In genomic region chr2:67037655-67038054, GRCh38 we compare ENCODE assay signal across 17 cellular contexts.
DNase-seq lines count a peak whose midpoint lies in the region; ATAC-seq and TF ChIP-seq lines count a peak whose summit lies in the region.
"Had no signal": no experiment of that assay in that cellular context is flagged by ENCODE, and none has a peak within 500 bp of the region (broad histone marks: within the 10 kb centered on the region; RNA-seq: fewer than 3 reads in every experiment).

No MANE protein-coding gene starts in this region.

- DNase-seq in COR-L47 (lab: John Stamatoyannopoulos, UW) = peak; percentile 76
- DNase-seq in NCI-H1092 treated with DMSO at 0.1 percent for 48 hours (lab: John Stamatoyannopoulos, UW) = peak; percentile 8
- DNase-seq in NCI-H510A treated with DMSO at 0.1 percent for 48 hours (lab: John Stamatoyannopoulos, UW) = peak; percentile 79
- DNase-seq in left kidney (ENCODE audit: low read depth, low spot score) = peak; percentile 97
- no peak for DNase-seq in sigmoid colon
- no peak for DNase-seq in activated CD8-positive, alpha-beta memory T cell treated with anti-CD3 and anti-CD28 coated beads for 24 hours
- DNase-seq: activated CD4-positive, CD25-positive, alpha-beta regulatory T cell; activated CD8-positive, alpha-beta memory T cell treated with anti-CD3 and anti-CD28 coated beads, Interleukin-2, amount 10 ng/mL, durations not matched to agents 7 days and 5 days; activated naive CD4-positive, alpha-beta T cell treated with Interleukin-2 at 50 U/mL for 16 hours; CD8-positive, alpha-beta memory T cell; dorsolateral prefrontal cortex; hippocampal formation; left ventricle myocardium inferior; posterior cingulate gyrus; T-helper 17 cell had no signal

- TF ChIP-seq EP300 in sigmoid colon (IDR thresholded peaks at IDR 0.05) = no peak

- ATAC-seq in HG03521 (IDR thresholded peaks at IDR 0.05; ENCODE audit: unreplicated experiment) (no peak), HG03108 (IDR thresholded peaks at IDR 0.05; ENCODE audit: unreplicated experiment) (no peak)
- ATAC-seq: activated CD8-positive, alpha-beta memory T cell treated with anti-CD3 and anti-CD28 coated beads, Interleukin-2, amount 10 ng/mL, durations not matched to agents 7 days and 5 days; T-helper 17 cell had no signal

- peaks cover 0 to 27% (median 2%) of the 10 kb centered on the region in 4 donors for H3K4me1 ChIP-seq in sigmoid colon
- H3K4me1 ChIP-seq: left ventricle myocardium inferior had no signal

- H3K36me3 ChIP-seq in sigmoid colon = no peaks in the 10 kb centered on the region
- H3K36me3 ChIP-seq: left ventricle myocardium inferior had no signal

- TF ChIP-seq POLR2A in sigmoid colon (IDR thresholded peaks at IDR 0.05) = no peak

- H3K27me3 ChIP-seq in sigmoid colon = no peaks in the 10 kb centered on the region

- H3K4me3 ChIP-seq in sigmoid colon = no peak overlapping the region
- H3K4me3 ChIP-seq: dorsolateral prefrontal cortex, left ventricle myocardium inferior had no signal

- H3K27ac ChIP-seq in sigmoid colon = peak overlapping the region in 1 of 4 donors; percentile 22
- H3K27ac ChIP-seq: dorsolateral prefrontal cortex, left ventricle myocardium inferior had no signal

- intact Hi-C loops in sigmoid colon (cut with DNase I) = no loop called here

- 19 to 66% methylated on average over 8 of the region's 8 CpGs for WGBS in sigmoid colon, 2 donors

- no peaks in the 10 kb centered on the region for H3K9me3 ChIP-seq in sigmoid colon
- H3K9me3 ChIP-seq: left ventricle myocardium inferior had no signal

- no peak for TF ChIP-seq CTCF in sigmoid colon (IDR thresholded peaks at IDR 0.05)

Comparison
In these comparisons a context has a peak if more than half of its experiments do, and no peak if none do; other contexts are left out.
1. DNase-seq: peak in COR-L47 (single experiment), NCI-H1092 treated with DMSO at 0.1 percent for 48 hours (single experiment), NCI-H510A treated with DMSO at 0.1 percent for 48 hours (single experiment) and left kidney (single experiment); none in sigmoid colon (single experiment) and activated CD8-positive, alpha-beta memory T cell treated with anti-CD3 and anti-CD28 coated beads for 24 hours (single experiment).